ENCODE assay signal across 21 cellular contexts in the genomic region with DNA sequence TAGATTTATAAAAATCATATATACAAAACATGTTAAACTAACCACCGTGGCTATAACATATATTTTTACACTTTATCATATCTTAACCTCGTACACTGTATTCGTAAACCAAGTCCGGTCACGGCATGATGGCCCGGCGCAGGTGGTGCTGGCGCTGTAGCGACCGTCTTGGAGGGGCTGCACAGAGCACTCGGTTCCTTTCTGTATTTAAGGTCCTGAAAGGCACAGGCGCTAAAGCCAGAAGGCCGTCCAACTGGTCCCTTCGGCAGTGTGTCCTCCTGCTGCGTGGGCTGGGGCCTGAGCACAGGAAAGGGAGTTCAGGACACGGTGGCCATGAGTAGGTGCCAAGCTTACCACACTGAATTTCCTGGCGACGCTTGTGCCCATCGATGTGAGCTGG. TPM values are rescaled to one million over a fixed set of nuclear protein-coding genes. Genes with fewer than 3 reads are reported as not detected.
"Had no signal": no experiment of that assay in that cellular context is flagged by ENCODE, and none has a peak within 500 bp of the region (broad histone marks: within the 10 kb centered on the region; RNA-seq: fewer than 3 reads in every experiment).

No MANE protein-coding gene starts in this region.

- DNase-seq: activated CD4-positive, alpha-beta T cell treated with anti-CD3 and anti-CD28 coated beads for 36 hours; activated CD4-positive, alpha-beta T cell treated with anti-CD3 and anti-CD28 coated beads, Interleukin-2, amount 50 U/mL, for 48 hours; activated naive CD4-positive, alpha-beta T cell treated with Interleukin-2 at 50 U/mL for 16 hours; activated naive CD8-positive, alpha-beta T cell treated with anti-CD3 and anti-CD28 coated beads for 36 hours; activated T-cell treated with anti-CD3 and anti-CD28 coated beads, Interleukin-2, amount 50 U/mL, for 48 hours; amygdala; erythroblast; foreskin fibroblast; hippocampal formation; midbrain; small intestine; stimulated activated CD4-positive, alpha-beta T cell treated with anti-CD3 and anti-CD28 coated beads, Interleukin-15, amount 100 ng/mL, for 24 hours; stimulated activated naive B cell treated with anti-CD40 and anti-IgM and Interleukin-4, amounts not matched to agents 10 μg/mL and 1 μg/mL and 100 μg/mL, for 72 hours; T-helper 9 cell; testis; trophoblast cell; uterus had no signal

- H3K27me3 ChIP-seq: testis, uterus had no signal

- H3K79me2 ChIP-seq: parathyroid adenoma had no signal

- H3K9me3 ChIP-seq: neutrophil, testis, uterus had no signal

- H3K27me3 Mint-ChIP-seq: activated CD4-positive, alpha-beta T cell treated with anti-CD3 and anti-CD28 coated beads for 36 hours; stimulated activated naive B cell treated with anti-CD40 and anti-IgM and Interleukin-4, amounts not matched to agents 10 μg/mL and 1 μg/mL and 100 μg/mL, for 72 hours had no signal

- H3K27ac ChIP-seq: neutrophil, parathyroid adenoma, testis, uterus had no signal

- H3K4me3 Mint-ChIP-seq: activated CD4-positive, alpha-beta T cell treated with anti-CD3 and anti-CD28 coated beads for 36 hours; activated naive CD8-positive, alpha-beta T cell treated with anti-CD3 and anti-CD28 coated beads for 36 hours; natural killer cell treated with Interleukin-12 subunit alpha and Interleukin-12 subunit beta and Interleukin-15 and Interleukin-18, amount 100 ng/mL, for 72 hours; stimulated activated naive B cell treated with anti-CD40 and anti-IgM and Interleukin-4, amounts not matched to agents 10 μg/mL and 1 μg/mL and 100 μg/mL, for 72 hours had no signal

- H3K36me3 Mint-ChIP-seq: natural killer cell treated with Interleukin-12 subunit alpha and Interleukin-12 subunit beta and Interleukin-15 and Interleukin-18, amount 100 ng/mL, for 72 hours had no signal

- H3K9me3 Mint-ChIP-seq: activated naive CD8-positive, alpha-beta T cell treated with anti-CD3 and anti-CD28 coated beads for 36 hours; natural killer cell treated with Interleukin-12 subunit alpha and Interleukin-12 subunit beta and Interleukin-15 and Interleukin-18, amount 100 ng/mL, for 72 hours had no signal

- H3K4me1 ChIP-seq: parathyroid adenoma had no signal

- ATAC-seq: natural killer cell treated with Interleukin-12 subunit alpha and Interleukin-12 subunit beta and Interleukin-15 and Interleukin-18, amount 100 ng/mL, for 72 hours; sciatic nerve had no signal

- H2AFZ ChIP-seq: parathyroid adenoma had no signal

- H3K36me3 ChIP-seq: neutrophil, uterus had no signal

- H3K4me3 ChIP-seq: testis, uterus had no signal

- H3K27ac Mint-ChIP-seq: activated CD4-positive, alpha-beta T cell treated with anti-CD3 and anti-CD28 coated beads for 36 hours; activated naive CD8-positive, alpha-beta T cell treated with anti-CD3 and anti-CD28 coated beads for 36 hours had no signal

- H3K9ac ChIP-seq: parathyroid adenoma had no signal

RNA-seq across cellular contexts. Expression of a gene that starts 33.8 kb away (rescaled TPM):
- total RNA-seq: natural killer cell treated with Interleukin-12 subunit alpha and Interleukin-12 subunit beta and Interleukin-15 and Interleukin-18, amount 100 ng/mL, for 72 hours had no signal
